In genomic region chr4:113769744-113770143, GRCh38 we compare ENCODE assay signal across 11 cellular contexts. TPM values are rescaled to one million over a fixed set of nuclear protein-coding genes. Genes with fewer than 3 reads are reported as not detected.
DNase-seq lines count a peak whose midpoint lies in the region; ATAC-seq and TF ChIP-seq lines count a peak whose summit lies in the region.
"Had no signal": no experiment of that assay in that cellular context is flagged by ENCODE, and none has a peak within 500 bp of the region (broad histone marks: within the 10 kb centered on the region; RNA-seq: fewer than 3 reads in every experiment).

No MANE protein-coding gene starts in this region.

- POLR2A ChIA-PET in activated CD8-positive, alpha-beta T cell treated with anti-CD3 and anti-CD28 coated beads for 36 hours (lab: Charles Lee) = interaction anchor here (0.6 to 1.9 kb wide), 2 partner anchors 9 to 237 kb away, joined by 3 to 4 read pairs; no protein-coding TSS in a partner anchor
- POLR2A ChIA-PET in activated CD8-positive, alpha-beta T cell treated with anti-CD3 and anti-CD28 coated beads, Interleukin-2, amount 10 ng/mL, durations not matched to agents 7 days and 5 days (lab: Charles Lee) = no interaction called here

- intact Hi-C loops in activated CD8-positive, alpha-beta T cell treated with anti-CD3 and anti-CD28 coated beads for 36 hours (cut with micrococcal nuclease) = loop anchor here (10.0 kb wide), 3 partner anchors 135 to 305 kb away; no protein-coding TSS in a partner anchor

- H3K9me3 Mint-ChIP-seq in activated CD8-positive, alpha-beta T cell treated with anti-CD3 and anti-CD28 coated beads for 36 hours = peaks cover 6% of the 10 kb centered on the region
- no peaks in the 10 kb centered on the region for H3K9me3 Mint-ChIP-seq in activated CD8-positive, alpha-beta T cell treated with anti-CD3 and anti-CD28 coated beads, Interleukin-2, amount 10 ng/mL, durations not matched to agents 7 days and 5 days (ENCODE audit: insufficient read depth)
- peaks cover 3 to 8% of the 10 kb centered on the region in 2 donors for H3K9me3 Mint-ChIP-seq in activated naive CD4-positive, alpha-beta T cell treated with anti-CD3 and anti-CD28 coated beads, Interleukin-2, amount 50 U/mL, for 72 hours
- H3K9me3 Mint-ChIP-seq in activated naive CD8-positive, alpha-beta T cell treated with anti-CD3 and anti-CD28 coated beads, Interleukin-2, amount 50 U/mL, for 24 hours = peaks cover 4% of the 10 kb centered on the region

- H3K27me3 Mint-ChIP-seq in activated CD8-positive, alpha-beta T cell treated with anti-CD3 and anti-CD28 coated beads for 36 hours = no peaks in the 10 kb centered on the region
- H3K27me3 Mint-ChIP-seq in activated CD8-positive, alpha-beta T cell treated with anti-CD3 and anti-CD28 coated beads, Interleukin-2, amount 10 ng/mL, durations not matched to agents 7 days and 5 days (ENCODE audit: low read depth) = no peaks in the 10 kb centered on the region
- H3K27me3 Mint-ChIP-seq in activated naive CD8-positive, alpha-beta T cell treated with anti-CD3 and anti-CD28 coated beads, Interleukin-2, amount 50 U/mL, for 24 hours = no peaks in the 10 kb centered on the region

- DNase-seq in activated CD8-positive, alpha-beta T cell treated with anti-CD3 and anti-CD28 coated beads for 36 hours = no peak
- DNase-seq in activated CD8-positive, alpha-beta T cell treated with anti-CD3 and anti-CD28 coated beads, Interleukin-2, amount 10 ng/mL, durations not matched to agents 7 days and 5 days = no peak
- no peak for DNase-seq in activated naive CD4-positive, alpha-beta T cell treated with anti-CD3 and anti-CD28 coated beads, Interleukin-2, amount 50 U/mL, for 72 hours (ENCODE audit: low spot score in 2 of 2)
- no peak for DNase-seq in activated naive CD4-positive, alpha-beta T cell treated with Interleukin-2 at 50 U/mL for 16 hours
- no peak for DNase-seq in activated naive CD8-positive, alpha-beta T cell treated with anti-CD3 and anti-CD28 coated beads, Interleukin-2, amount 50 U/mL, for 24 hours
- DNase-seq in cerebellar nuclear complex (lab: John Stamatoyannopoulos, UW) = no peak
- no peak for DNase-seq in NCI-H2196 (lab: John Stamatoyannopoulos, UW; ENCODE audit: unreplicated experiment)
- DNase-seq: ACHN; CD4-positive, CD25-positive, alpha-beta regulatory T cell; DMS53; GF-D8 had no signal

- peak overlapping the region; percentile 55 for H3K27ac Mint-ChIP-seq in activated CD8-positive, alpha-beta T cell treated with anti-CD3 and anti-CD28 coated beads for 36 hours
- no peak overlapping the region for H3K27ac Mint-ChIP-seq in activated CD8-positive, alpha-beta T cell treated with anti-CD3 and anti-CD28 coated beads, Interleukin-2, amount 10 ng/mL, durations not matched to agents 7 days and 5 days
- peak overlapping the region in 1 of 2 donors; percentile 50 for H3K27ac Mint-ChIP-seq in activated naive CD4-positive, alpha-beta T cell treated with anti-CD3 and anti-CD28 coated beads, Interleukin-2, amount 50 U/mL, for 72 hours
- H3K27ac Mint-ChIP-seq in activated naive CD8-positive, alpha-beta T cell treated with anti-CD3 and anti-CD28 coated beads, Interleukin-2, amount 50 U/mL, for 24 hours = peak overlapping the region; percentile 48
- H3K27ac Mint-ChIP-seq: CD4-positive, CD25-positive, alpha-beta regulatory T cell had no signal

- CTCF ChIA-PET in activated CD8-positive, alpha-beta T cell treated with anti-CD3 and anti-CD28 coated beads for 36 hours (lab: Charles Lee) = no interaction called here
- CTCF ChIA-PET in activated CD8-positive, alpha-beta T cell treated with anti-CD3 and anti-CD28 coated beads, Interleukin-2, amount 10 ng/mL, durations not matched to agents 7 days and 5 days (lab: Charles Lee) = no interaction called here

- ATAC-seq in activated CD8-positive, alpha-beta T cell treated with anti-CD3 and anti-CD28 coated beads for 36 hours = no peak
- ATAC-seq in activated CD8-positive, alpha-beta T cell treated with anti-CD3 and anti-CD28 coated beads, Interleukin-2, amount 10 ng/mL, durations not matched to agents 7 days and 5 days = no peak
- ATAC-seq in activated naive CD4-positive, alpha-beta T cell treated with anti-CD3 and anti-CD28 coated beads, Interleukin-2, amount 50 U/mL, for 72 hours = peak; percentile 9 to 76
- peak; percentile 52 for ATAC-seq in activated naive CD8-positive, alpha-beta T cell treated with anti-CD3 and anti-CD28 coated beads, Interleukin-2, amount 50 U/mL, for 24 hours

- H3K4me3 Mint-ChIP-seq in activated CD8-positive, alpha-beta T cell treated with anti-CD3 and anti-CD28 coated beads for 36 hours = no peak overlapping the region
- no peak overlapping the region for H3K4me3 Mint-ChIP-seq in activated CD8-positive, alpha-beta T cell treated with anti-CD3 and anti-CD28 coated beads, Interleukin-2, amount 10 ng/mL, durations not matched to agents 7 days and 5 days
- no peak overlapping the region for H3K4me3 Mint-ChIP-seq in activated naive CD8-positive, alpha-beta T cell treated with anti-CD3 and anti-CD28 coated beads, Interleukin-2, amount 50 U/mL, for 24 hours
- H3K4me3 Mint-ChIP-seq: CD4-positive, CD25-positive, alpha-beta regulatory T cell had no signal

- peaks cover 9% of the 10 kb centered on the region for H3K36me3 Mint-ChIP-seq in activated CD8-positive, alpha-beta T cell treated with anti-CD3 and anti-CD28 coated beads for 36 hours (ENCODE audit: low read depth)
- H3K36me3 Mint-ChIP-seq in activated CD8-positive, alpha-beta T cell treated with anti-CD3 and anti-CD28 coated beads, Interleukin-2, amount 10 ng/mL, durations not matched to agents 7 days and 5 days (ENCODE audit: low read depth) = peaks cover 5% of the 10 kb centered on the region
- no peaks in the 10 kb centered on the region for H3K36me3 Mint-ChIP-seq in activated naive CD4-positive, alpha-beta T cell treated with anti-CD3 and anti-CD28 coated beads, Interleukin-2, amount 50 U/mL, for 72 hours
- no peaks in the 10 kb centered on the region for H3K36me3 Mint-ChIP-seq in activated naive CD8-positive, alpha-beta T cell treated with anti-CD3 and anti-CD28 coated beads, Interleukin-2, amount 50 U/mL, for 24 hours (ENCODE audit: low read depth)
- H3K36me3 Mint-ChIP-seq: CD4-positive, CD25-positive, alpha-beta regulatory T cell had no signal

- TF ChIP-seq CTCF in activated CD8-positive, alpha-beta T cell treated with anti-CD3 and anti-CD28 coated beads for 36 hours (IDR thresholded peaks at IDR 0.05) = no peak

- H3K4me1 Mint-ChIP-seq in activated CD8-positive, alpha-beta T cell treated with anti-CD3 and anti-CD28 coated beads for 36 hours (ENCODE audit: low read depth) = peaks cover 55% of the 10 kb centered on the region
- peaks cover 26% of the 10 kb centered on the region for H3K4me1 Mint-ChIP-seq in activated CD8-positive, alpha-beta T cell treated with anti-CD3 and anti-CD28 coated beads, Interleukin-2, amount 10 ng/mL, durations not matched to agents 7 days and 5 days (ENCODE audit: low read depth)
- peaks cover 49% of the 10 kb centered on the region for H3K4me1 Mint-ChIP-seq in activated naive CD8-positive, alpha-beta T cell treated with anti-CD3 and anti-CD28 coated beads, Interleukin-2, amount 50 U/mL, for 24 hours

RNA-seq across cellular contexts. Expression of gene CAMK2D, which starts 8.2 kb away (rescaled TPM):
- 10 to 100 TPM; 62.8 to 66.1 TPM for total RNA-seq in activated CD8-positive, alpha-beta T cell treated with anti-CD3 and anti-CD28 coated beads for 36 hours
- total RNA-seq in activated CD8-positive, alpha-beta T cell treated with anti-CD3 and anti-CD28 coated beads, Interleukin-2, amount 10 ng/mL, durations not matched to agents 7 days and 5 days = 10 to 100 TPM; 30.7 to 31.1 TPM
- 10 to 100 TPM; 61.3 to 74.6 TPM for total RNA-seq in activated naive CD4-positive, alpha-beta T cell treated with anti-CD3 and anti-CD28 coated beads, Interleukin-2, amount 50 U/mL, for 72 hours

Comparison
In these comparisons a context has a peak if more than half of its experiments do, and no peak if none do; other contexts are left out.
1. ATAC-seq: peak in activated naive CD4-positive, alpha-beta T cell treated with anti-CD3 and anti-CD28 coated beads, Interleukin-2, amount 50 U/mL, for 72 hours (2 of 2) and activated naive CD8-positive, alpha-beta T cell treated with anti-CD3 and anti-CD28 coated beads, Interleukin-2, amount 50 U/mL, for 24 hours (single experiment); none in activated CD8-positive, alpha-beta T cell treated with anti-CD3 and anti-CD28 coated beads for 36 hours (single experiment) and activated CD8-positive, alpha-beta T cell treated with anti-CD3 and anti-CD28 coated beads, Interleukin-2, amount 10 ng/mL, durations not matched to agents 7 days and 5 days (single experiment).